Comparison of ENCODE assay signal across 1 cellular context in genomic region chr14:32331227-32331597, GRCh38.
TF ChIP-seq lines count a peak whose summit lies in the region.

No MANE protein-coding gene starts in this region.

TF ChIP-seq in H1, 55 proteins besides CTCF, POLR2A, EP300 and RAD21:
- TF ChIP-seq E2F6 (IDR thresholded peaks at IDR 0.05), result no peak
- no peak for TF ChIP-seq YY1 (IDR thresholded peaks at IDR 0.05; ENCODE audit: low read depth, low read length)
- no peak for TF ChIP-seq RBBP5 (IDR thresholded peaks at IDR 0.05; ENCODE audit: borderline replicate concordance, low read depth, low read length)
- no peak for TF ChIP-seq NANOG (IDR thresholded peaks at IDR 0.05; ENCODE audit: insufficient read depth, low read depth, low read length, poor library complexity, severe bottlenecking)
- TF ChIP-seq BCL11A (IDR thresholded peaks at IDR 0.05; ENCODE audit: low read depth in 2 of 2, low read length in 2 of 2), result no peak
